18 cellular contexts compared by ENCODE assay signal in the genomic region with DNA sequence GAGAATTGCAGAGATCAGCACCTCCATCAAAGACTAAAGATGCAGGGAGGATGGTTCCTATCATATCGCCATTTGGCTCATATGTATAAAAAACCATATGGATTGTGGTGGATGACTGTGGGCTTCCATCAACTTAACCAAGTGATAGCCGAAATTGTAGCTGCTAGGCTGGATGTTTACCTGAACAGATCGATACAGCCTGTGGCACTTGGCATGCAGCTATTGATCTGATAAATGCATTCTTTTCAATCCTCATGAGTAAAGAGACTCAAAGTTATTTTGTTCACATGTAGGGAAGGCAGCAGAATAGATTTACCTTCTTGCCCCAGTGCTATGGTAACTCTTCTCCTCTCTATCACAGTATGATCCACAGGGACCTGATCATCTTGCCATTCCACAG.
"Had no signal": no experiment of that assay in that cellular context is flagged by ENCODE, and none has a peak within 500 bp of the region (broad histone marks: within the 10 kb centered on the region; RNA-seq: fewer than 3 reads in every experiment).

No MANE protein-coding gene starts in this region.

- ATAC-seq: foreskin keratinocyte, gastroesophageal sphincter, heart left ventricle, left cardiac atrium, left lung, left ventricle myocardium superior, lower lobe of right lung, mucosa of descending colon had no signal

- H3K4me3 ChIP-seq: colonic mucosa, dorsolateral prefrontal cortex, esophagus muscularis mucosa, gastroesophageal sphincter, heart left ventricle, hepatocyte, left lung, lower lobe of right lung, mucosa of descending colon had no signal

- H3K9me3 ChIP-seq: colonic mucosa, esophagus muscularis mucosa, gastroesophageal sphincter, heart left ventricle, left lung, lower lobe of right lung, mucosa of descending colon had no signal

- H3K36me3 ChIP-seq: colonic mucosa, esophagus muscularis mucosa, gastroesophageal sphincter, heart left ventricle, left lung, lower lobe of right lung had no signal

- H3K27ac ChIP-seq: colonic mucosa, dorsolateral prefrontal cortex, esophagus muscularis mucosa, foreskin keratinocyte, gastroesophageal sphincter, heart left ventricle, hepatocyte, left lung, lower lobe of right lung had no signal

- H3K27me3 ChIP-seq: colonic mucosa, dorsolateral prefrontal cortex, esophagus muscularis mucosa, foreskin keratinocyte, gastroesophageal sphincter, heart left ventricle, hepatocyte, left lung had no signal

- H3K4me1 ChIP-seq: colonic mucosa had no signal

- DNase-seq: colonic mucosa; dermis blood vessel endothelial cell; dorsolateral prefrontal cortex; effector CD4-positive, alpha-beta T cell; effector memory CD4-positive, alpha-beta T cell; foreskin keratinocyte; heart left ventricle; hypothalamus; immature natural killer cell; left cardiac atrium; left lung; left ventricle myocardium superior; lower lobe of right lung; mesenchymal stem cell; mucosa of descending colon had no signal
